Comparison of ENCODE assay signal across 17 cellular contexts in genomic region chr10:98474628-98475027, GRCh38. TPM values are rescaled to one million over a fixed set of nuclear protein-coding genes. Genes with fewer than 3 reads are reported as not detected.
DNase-seq lines count a peak whose midpoint lies in the region; ATAC-seq and TF ChIP-seq lines count a peak whose summit lies in the region.
"Had no signal": no experiment of that assay in that cellular context is flagged by ENCODE, and none has a peak within 500 bp of the region (broad histone marks: within the 10 kb centered on the region; RNA-seq: fewer than 3 reads in every experiment).

No MANE protein-coding gene starts in this region.

- H3K27ac ChIP-seq in vagina, result no peak overlapping the region

- TF ChIP-seq POLR2A in vagina (IDR thresholded peaks at IDR 0.05), result no peak

- H3K4me3 ChIP-seq in vagina, result no peak overlapping the region

- no peak for DNase-seq in memory B cell (ENCODE audit: low spot score in 2 of 2)
- no peak for DNase-seq in vagina (ENCODE audit: extremely low spot score in 2 of 2)
- DNase-seq in NCI-H187 treated with DMSO at 0.1 percent for 48 hours (lab: John Stamatoyannopoulos, UW), result no peak
- DNase-seq in stimulated activated naive CD8-positive, alpha-beta T cell treated with anti-CD3 and anti-CD28 coated beads, Interleukin-15, amount 100 ng/mL, for 72 hours, result no peak
- DNase-seq: activated CD4-positive, CD25-positive, alpha-beta regulatory T cell; activated naive CD8-positive, alpha-beta T cell treated with anti-CD3 and anti-CD28 coated beads for 36 hours; CD4-positive, CD25-positive, alpha-beta regulatory T cell; GOT3; KBM-7; NCI-H1417 treated with DMSO at 0.1 percent for 48 hours; NCI-H510A had no signal

- peaks cover 9% of the 10 kb centered on the region for H3K4me1 Mint-ChIP-seq in memory B cell
- H3K4me1 Mint-ChIP-seq in stimulated activated naive CD8-positive, alpha-beta T cell treated with anti-CD3 and anti-CD28 coated beads, Interleukin-15, amount 100 ng/mL, for 72 hours, result peaks cover 23% of the 10 kb centered on the region

- H3K4me3 Mint-ChIP-seq in memory B cell, result peak overlapping the region; percentile 32
- H3K4me3 Mint-ChIP-seq in stimulated activated naive CD8-positive, alpha-beta T cell treated with anti-CD3 and anti-CD28 coated beads, Interleukin-15, amount 100 ng/mL, for 72 hours, result no peak overlapping the region
- H3K4me3 Mint-ChIP-seq: activated naive CD8-positive, alpha-beta T cell treated with anti-CD3 and anti-CD28 coated beads for 36 hours; mesothelial cell of epicardium; stimulated activated naive CD8-positive, alpha-beta T cell treated with anti-CD3 and anti-CD28 coated beads, Interleukin-15, Interleukin-2, amounts not matched to agents 100 ng/mL and 50 ng/mL, for 24 hours had no signal

- H3K4me1 ChIP-seq in vagina, result peaks cover 8% of the 10 kb centered on the region

- peaks cover 1% of the 10 kb centered on the region for H3K27me3 Mint-ChIP-seq in memory B cell
- peaks cover 7% of the 10 kb centered on the region for H3K27me3 Mint-ChIP-seq in stimulated activated naive CD8-positive, alpha-beta T cell treated with anti-CD3 and anti-CD28 coated beads, Interleukin-15, amount 100 ng/mL, for 72 hours

- H3K9me3 ChIP-seq in vagina, result no peaks in the 10 kb centered on the region

- H3K36me3 Mint-ChIP-seq in memory B cell, result no peaks in the 10 kb centered on the region
- H3K36me3 Mint-ChIP-seq: activated naive CD8-positive, alpha-beta T cell treated with anti-CD3 and anti-CD28 coated beads for 36 hours; CD4-positive, CD25-positive, alpha-beta regulatory T cell; mesothelial cell of epicardium had no signal

- no peaks in the 10 kb centered on the region for H3K27me3 ChIP-seq in vagina

- H3K9me3 Mint-ChIP-seq in memory B cell, result peaks cover 1% of the 10 kb centered on the region
- H3K9me3 Mint-ChIP-seq in stimulated activated naive CD8-positive, alpha-beta T cell treated with anti-CD3 and anti-CD28 coated beads, Interleukin-15, amount 100 ng/mL, for 72 hours, result no peaks in the 10 kb centered on the region
- H3K9me3 Mint-ChIP-seq: activated naive CD8-positive, alpha-beta T cell treated with anti-CD3 and anti-CD28 coated beads for 36 hours; CD4-positive, CD25-positive, alpha-beta regulatory T cell; mesothelial cell of epicardium; stimulated activated naive CD8-positive, alpha-beta T cell treated with anti-CD3 and anti-CD28 coated beads, Interleukin-15, Interleukin-2, amounts not matched to agents 100 ng/mL and 50 ng/mL, for 24 hours had no signal

- intact Hi-C loops in vagina (cut with DNase I), result no loop called here

- peak; percentile 56 for ATAC-seq in GM19035 (IDR thresholded peaks at IDR 0.05; ENCODE audit: unreplicated experiment)
- peak; percentile 61 for ATAC-seq in GM21825 (IDR thresholded peaks at IDR 0.05; ENCODE audit: unreplicated experiment)
- peak; percentile 59 for ATAC-seq in HG03280 (IDR thresholded peaks at IDR 0.05; ENCODE audit: unreplicated experiment)
- peak; percentile 43 for ATAC-seq in memory B cell (ENCODE audit: low read depth)
- no peak for ATAC-seq in HG02840 (IDR thresholded peaks at IDR 0.05; ENCODE audit: low FRiP score, unreplicated experiment)
- ATAC-seq in stimulated activated naive CD8-positive, alpha-beta T cell treated with anti-CD3 and anti-CD28 coated beads, Interleukin-15, amount 100 ng/mL, for 72 hours, result no peak

- TF ChIP-seq CTCF in vagina (IDR thresholded peaks at IDR 0.05), result no peak

- H3K36me3 ChIP-seq in vagina, result no peaks in the 10 kb centered on the region

- H3K27ac Mint-ChIP-seq in memory B cell, result peak overlapping the region; percentile 72
- H3K27ac Mint-ChIP-seq in stimulated activated naive CD8-positive, alpha-beta T cell treated with anti-CD3 and anti-CD28 coated beads, Interleukin-15, amount 100 ng/mL, for 72 hours, result no peak overlapping the region
- H3K27ac Mint-ChIP-seq: activated naive CD8-positive, alpha-beta T cell treated with anti-CD3 and anti-CD28 coated beads for 36 hours; CD4-positive, CD25-positive, alpha-beta regulatory T cell; mesothelial cell of epicardium; stimulated activated naive CD8-positive, alpha-beta T cell treated with anti-CD3 and anti-CD28 coated beads, Interleukin-15, Interleukin-2, amounts not matched to agents 100 ng/mL and 50 ng/mL, for 24 hours had no signal

RNA-seq across cellular contexts. Expression of gene HPS1, which starts 27.9 kb away (rescaled TPM):
- 62.1 TPM for total RNA-seq in vagina

RNA-seq across cellular contexts. Expression of gene PYROXD2, which starts 59.6 kb away (rescaled TPM):
- total RNA-seq in vagina, result 7.1 TPM

Comparison
In these comparisons a context has a peak if more than half of its experiments do, and no peak if none do; other contexts are left out.
1. ATAC-seq: peak in GM19035 (single experiment), GM21825 (single experiment), HG03280 (single experiment) and memory B cell (single experiment); none in HG02840 (single experiment) and stimulated activated naive CD8-positive, alpha-beta T cell treated with anti-CD3 and anti-CD28 coated beads, Interleukin-15, amount 100 ng/mL, for 72 hours (single experiment).